8 cellular contexts compared by ENCODE assay signal in genomic region chr17:19645608-19646250, GRCh38. TPM values are rescaled to one million over a fixed set of nuclear protein-coding genes. Genes with fewer than 3 reads are reported as not detected.
DNase-seq lines count a peak whose midpoint lies in the region; ATAC-seq and TF ChIP-seq lines count a peak whose summit lies in the region.

No MANE protein-coding gene starts in this region.

- peak; percentile 27 for TF ChIP-seq CTCF in VCaP (conservative IDR thresholded peaks at IDR 0.05)
- TF ChIP-seq CTCF in tibial artery (IDR thresholded peaks at IDR 0.05): peak; percentile 14 to 19

- intact Hi-C loops in naive thymus-derived CD4-positive, alpha-beta T cell (cut with micrococcal nuclease): loop anchor here (1.0 to 10.0 kb wide), 7 partner anchors 77 to 791 kb away; partner anchors contain the start of genes AKAP10 (in 1 of the 2), B9D1 (in 1 of the 2), MAPK7 (in 1 of the 2) and PRPSAP2 (in 1 of the 2)
- intact Hi-C loops in tibial artery (cut with DNase I; ENCODE audit: low total_unique reads): loop anchor here (5.0 to 10.0 kb wide), 2 partner anchors 71 to 133 kb away; no protein-coding TSS in a partner anchor

- H3K27me3 ChIP-seq in CD4-positive, CD25-positive, alpha-beta regulatory T cell (ENCODE audit: control insufficient read depth, insufficient read depth, low read length): peaks cover 3% of the 10 kb centered on the region
- no peaks in the 10 kb centered on the region for H3K27me3 ChIP-seq in naive thymus-derived CD4-positive, alpha-beta T cell (ENCODE audit: control insufficient read depth in 2 of 2, insufficient read depth in 2 of 2, low read length in 2 of 2)
- no peaks in the 10 kb centered on the region for H3K27me3 ChIP-seq in tibial artery

- peak overlapping the region in 2 of 3 donors; percentile 37 to 38 for H3K27ac Mint-ChIP-seq in CD4-positive, CD25-positive, alpha-beta regulatory T cell
- H3K27ac Mint-ChIP-seq in naive thymus-derived CD4-positive, alpha-beta T cell: peak overlapping the region in 1 of 9 donors; percentile 63

- no peak for TF ChIP-seq POLR2A in GM18505 (IDR thresholded peaks at IDR 0.05; ENCODE audit: borderline replicate concordance, extremely low read depth, insufficient read depth, insufficient read length)

- no peaks in the 10 kb centered on the region for H3K36me3 Mint-ChIP-seq in CD4-positive, CD25-positive, alpha-beta regulatory T cell
- no peaks in the 10 kb centered on the region for H3K36me3 Mint-ChIP-seq in naive thymus-derived CD4-positive, alpha-beta T cell

- H3K9me3 Mint-ChIP-seq in CD4-positive, CD25-positive, alpha-beta regulatory T cell: no peaks in the 10 kb centered on the region
- H3K9me3 Mint-ChIP-seq in naive thymus-derived CD4-positive, alpha-beta T cell: peaks cover 0 to 1% (median 0%) of the 10 kb centered on the region in 11 donors

- H3K4me1 Mint-ChIP-seq in CD4-positive, CD25-positive, alpha-beta regulatory T cell: peaks cover 6 to 40% (median 24%) of the 10 kb centered on the region in 4 donors
- peaks cover 20 to 42% (median 32%) of the 10 kb centered on the region in 7 donors for H3K4me1 Mint-ChIP-seq in naive thymus-derived CD4-positive, alpha-beta T cell

- H3K4me1 ChIP-seq in CD4-positive, CD25-positive, alpha-beta regulatory T cell (ENCODE audit: control insufficient read depth, insufficient read depth, low read length, poor library complexity, severe bottlenecking): peaks cover 28% of the 10 kb centered on the region
- H3K4me1 ChIP-seq in naive thymus-derived CD4-positive, alpha-beta T cell (ENCODE audit: control insufficient read depth in 2 of 2, insufficient read depth in 2 of 2, low read length in 2 of 2): peaks cover 0 to 6% of the 10 kb centered on the region in 2 donors
- H3K4me1 ChIP-seq in tibial artery: peaks cover 0 to 39% (median 28%) of the 10 kb centered on the region in 4 donors

- peak in 2 of 3 donors; percentile 43 to 67 for DNase-seq in CD4-positive, CD25-positive, alpha-beta regulatory T cell
- DNase-seq in HuH-7 (ENCODE audit: low spot score): peak; percentile 39
- DNase-seq in dermis blood vessel endothelial cell: peak; percentile 7
- peak; percentile 15 to 57 (median 38) for DNase-seq in naive thymus-derived CD4-positive, alpha-beta T cell
- peak; percentile 29 to 65 for DNase-seq in tibial artery

- H3K4me3 ChIP-seq in CD4-positive, CD25-positive, alpha-beta regulatory T cell (ENCODE audit: low read depth, low read length): no peak overlapping the region
- no peak overlapping the region for H3K4me3 ChIP-seq in naive thymus-derived CD4-positive, alpha-beta T cell (ENCODE audit: low read length)
- no peak overlapping the region for H3K4me3 ChIP-seq in tibial artery

- POLR2A ChIA-PET in naive thymus-derived CD4-positive, alpha-beta T cell (lab: Charles Lee): no interaction called here

- no peaks in the 10 kb centered on the region for H3K27me3 Mint-ChIP-seq in CD4-positive, CD25-positive, alpha-beta regulatory T cell
- peaks cover 0 to 29% (median 0%) of the 10 kb centered on the region in 5 donors for H3K27me3 Mint-ChIP-seq in naive thymus-derived CD4-positive, alpha-beta T cell

- no peaks in the 10 kb centered on the region for H3K9me3 ChIP-seq in CD4-positive, CD25-positive, alpha-beta regulatory T cell (ENCODE audit: control insufficient read depth in 2 of 2, low read length in 2 of 2)
- no peaks in the 10 kb centered on the region for H3K9me3 ChIP-seq in naive thymus-derived CD4-positive, alpha-beta T cell (ENCODE audit: control insufficient read depth in 2 of 3, low read length in 3 of 3)
- H3K9me3 ChIP-seq in tibial artery: no peaks in the 10 kb centered on the region

- no peak for ATAC-seq in CD4-positive, CD25-positive, alpha-beta regulatory T cell (ENCODE audit: low read depth in 2 of 2)
- no peak for ATAC-seq in naive thymus-derived CD4-positive, alpha-beta T cell
- ATAC-seq in GM19452 (IDR thresholded peaks at IDR 0.05; ENCODE audit: unreplicated experiment) (no peak), GM18505 (IDR thresholded peaks at IDR 0.05; ENCODE audit: unreplicated experiment) (no peak)

- H3K4me3 Mint-ChIP-seq in CD4-positive, CD25-positive, alpha-beta regulatory T cell: peak overlapping the region; percentile 28 to 91 (median 44)
- H3K4me3 Mint-ChIP-seq in naive thymus-derived CD4-positive, alpha-beta T cell: peak overlapping the region in 4 of 10 donors; percentile 19 to 58 (median 44)

- no peak overlapping the region for H3K27ac ChIP-seq in CD4-positive, CD25-positive, alpha-beta regulatory T cell (ENCODE audit: insufficient read depth, low read length, poor library complexity, severe bottlenecking)
- H3K27ac ChIP-seq in VCaP (no peak overlapping the region), tibial artery (peak overlapping the region; percentile 4 to 90)
- H3K27ac ChIP-seq in naive thymus-derived CD4-positive, alpha-beta T cell (ENCODE audit: low read depth, low read length): no peak overlapping the region

- no peaks in the 10 kb centered on the region for H3K36me3 ChIP-seq in CD4-positive, CD25-positive, alpha-beta regulatory T cell (ENCODE audit: control insufficient read depth, insufficient read depth, low read length)
- H3K36me3 ChIP-seq in naive thymus-derived CD4-positive, alpha-beta T cell (ENCODE audit: control insufficient read depth in 2 of 3, insufficient read depth in 3 of 3, low read length in 3 of 3): peaks cover 0 to 5% (median 0%) of the 10 kb centered on the region in 3 experiments
- no peaks in the 10 kb centered on the region for H3K36me3 ChIP-seq in tibial artery

- CTCF ChIA-PET in naive thymus-derived CD4-positive, alpha-beta T cell (lab: Charles Lee): interaction anchor here (0.6 to 1.1 kb wide), 2 partner anchors 27 to 129 kb away, joined by 3 read pairs; no protein-coding TSS in a partner anchor

RNA-seq across cellular contexts. Expression of gene ALDH3A2, which starts 2.8 kb away (rescaled TPM):
- 34.7 TPM for total RNA-seq in CD4-positive, CD25-positive, alpha-beta regulatory T cell
- 10 to 100 TPM; 31.7 to 45.9 (median 40.0) TPM for polyA plus RNA-seq in CD4-positive, CD25-positive, alpha-beta regulatory T cell
- 82.3 and 149 TPM in 2 replicates for total RNA-seq in dermis blood vessel endothelial cell
- 10 to 100 TPM; 26.3 to 53.4 (median 32.4) TPM for total RNA-seq in naive thymus-derived CD4-positive, alpha-beta T cell
- polyA plus RNA-seq in naive thymus-derived CD4-positive, alpha-beta T cell: 10 to 100 TPM; 25.2 to 26.2 TPM

Comparison
In these comparisons a context has a peak if more than half of its experiments do, and no peak if none do; other contexts are left out.
1. H3K27ac ChIP-seq: peak in tibial artery (2 of 2); none in CD4-positive, CD25-positive, alpha-beta regulatory T cell (single experiment), VCaP (single experiment) and naive thymus-derived CD4-positive, alpha-beta T cell (single experiment).
2. Peak in every context shown above with its lines, with median percentiles within 50 percentile points of each other: DNase-seq.